Comparison of ENCODE assay signal across 8 cellular contexts in genomic region chr2:42328148-42328833, GRCh38. TPM values are rescaled to one million over a fixed set of nuclear protein-coding genes. Genes with fewer than 3 reads are reported as not detected.
A peak's percentile ranks its signal among the peaks of the same experiment; 100 is the strongest.
DNase-seq lines count a peak whose midpoint lies in the region; ATAC-seq and TF ChIP-seq lines count a peak whose summit lies in the region.

No MANE protein-coding gene starts in this region.

- no peak overlapping the region for H3K18ac ChIP-seq in H9 (ENCODE audit: insufficient read length, low read depth, low read length)

- no peak overlapping the region for H3T11ph ChIP-seq in H9 (ENCODE audit: low read length)

- H3K27ac ChIP-seq in CD8-positive, alpha-beta memory T cell (ENCODE audit: low read depth, low read length): no peak overlapping the region
- no peak overlapping the region for H3K27ac ChIP-seq in H9 (ENCODE audit: insufficient read length, low read depth, low read length)
- H3K27ac ChIP-seq in tibial artery: no peak overlapping the region

- no peak overlapping the region for H2BK120ac ChIP-seq in H9 (ENCODE audit: low read depth, low read length, poor library complexity, severe bottlenecking)

- no peaks in the 10 kb centered on the region for H3K27me3 Mint-ChIP-seq in CD8-positive, alpha-beta memory T cell
- H3K27me3 Mint-ChIP-seq in H9 (ENCODE audit: low read depth): no peaks in the 10 kb centered on the region

- no peak overlapping the region for H2BK15ac ChIP-seq in H9 (ENCODE audit: low read depth, low read length)

- H3K4me1 Mint-ChIP-seq in CD8-positive, alpha-beta memory T cell: peaks cover 6 to 20% (median 6%) of the 10 kb centered on the region in 3 donors
- no peaks in the 10 kb centered on the region for H3K4me1 Mint-ChIP-seq in H9

- no peak overlapping the region for H3K4me3 Mint-ChIP-seq in CD8-positive, alpha-beta memory T cell
- H3K4me3 Mint-ChIP-seq in H9: no peak overlapping the region

- H3K9ac ChIP-seq in H9 (ENCODE audit: extremely low read depth, insufficient read length, low read length): no peak overlapping the region

- WGBS in H9 (ENCODE audit: extremely low coverage, insufficient read length, low lambda C conversion rate): no CpG with 5 or more reads among the region's 3 CpGs

- H2BK20ac ChIP-seq in H9 (ENCODE audit: low read depth, low read length, poor library complexity, severe bottlenecking): no peak overlapping the region

- no peak overlapping the region for H3K4me3 ChIP-seq in CD8-positive, alpha-beta memory T cell (ENCODE audit: low read length)
- H3K4me3 ChIP-seq in fibroblast of villous mesenchyme (ENCODE audit: low read depth, low read length): no peak overlapping the region
- no peak overlapping the region for H3K4me3 ChIP-seq in tibial artery

- H3K36me3 Mint-ChIP-seq in CD8-positive, alpha-beta memory T cell: peaks cover 3 to 87% (median 25%) of the 10 kb centered on the region in 3 donors
- peaks cover 16 to 41% (median 34%) of the 10 kb centered on the region in 3 experiments; a peak in 6 of 7 replicates for H3K36me3 Mint-ChIP-seq in H9 (ENCODE audit: insufficient read depth in 1 of 3, low read depth in 3 of 3)

- H3K27ac Mint-ChIP-seq in CD8-positive, alpha-beta memory T cell: peak overlapping the region; percentile 7 to 84 (median 64)
- no peak overlapping the region for H3K27ac Mint-ChIP-seq in H9

- H4K8ac ChIP-seq in H9 (replicated peaks; ENCODE audit: insufficient read length, low read depth, low read length): no peak overlapping the region

- no peak overlapping the region for H4K91ac ChIP-seq in H9 (ENCODE audit: insufficient read length, low read depth, low read length)

- H3K4ac ChIP-seq in H9 (ENCODE audit: low read depth, low read length): no peak overlapping the region

- H3K4me2 ChIP-seq in H9 (ENCODE audit: insufficient read depth, insufficient read length, low read length): no peak overlapping the region

- H3K14ac ChIP-seq in H9 (ENCODE audit: insufficient read depth, low read length): no peak overlapping the region

- H3K79me1 ChIP-seq in H9 (ENCODE audit: insufficient read depth, low read depth, low read length, poor library complexity, severe bottlenecking): no peaks in the 10 kb centered on the region

- H3K9me3 ChIP-seq in CD8-positive, alpha-beta memory T cell (ENCODE audit: low read length): no peaks in the 10 kb centered on the region
- H3K9me3 ChIP-seq in H9 (ENCODE audit: control insufficient read depth, low read depth, low read length) (no peaks in the 10 kb centered on the region), tibial artery (no peaks in the 10 kb centered on the region)

- no peaks in the 10 kb centered on the region for H3K23me2 ChIP-seq in H9 (ENCODE audit: insufficient read length, low read depth, low read length, poor library complexity, severe bottlenecking)

- no peak overlapping the region for H3K56ac ChIP-seq in H9 (ENCODE audit: insufficient read length, low read depth, low read length)

- no peak overlapping the region for H3K23ac ChIP-seq in H9 (ENCODE audit: insufficient read length, low read depth, low read length)

- peaks cover 48% of the 10 kb centered on the region for H3K36me3 ChIP-seq in CD8-positive, alpha-beta memory T cell (ENCODE audit: insufficient read depth, low read length)
- peaks cover 10 to 69% (median 40%) of the 10 kb centered on the region in 3 donors for H3K36me3 ChIP-seq in tibial artery

- POLR2A ChIA-PET in CD8-positive, alpha-beta memory T cell (lab: Charles Lee): no interaction called here

- H3K9me3 Mint-ChIP-seq in CD8-positive, alpha-beta memory T cell: no peaks in the 10 kb centered on the region
- no peaks in the 10 kb centered on the region for H3K9me3 Mint-ChIP-seq in H9

- H3K4me1 ChIP-seq in CD8-positive, alpha-beta memory T cell (ENCODE audit: insufficient read depth, low read length): no peaks in the 10 kb centered on the region
- H3K4me1 ChIP-seq in H9 (ENCODE audit: insufficient read depth, low read length) (no peaks in the 10 kb centered on the region), tibial artery (peaks cover 0 to 7% (median 0%) of the 10 kb centered on the region in 4 donors)

- CTCF ChIA-PET in CD8-positive, alpha-beta memory T cell (lab: Charles Lee): interaction anchor here (0.7 to 2.2 kb wide), 13 partner anchors 10 to 241 kb away, joined by 3 to 14 read pairs (median 3); no protein-coding TSS in a partner anchor

- no peak overlapping the region for H4K5ac ChIP-seq in H9 (ENCODE audit: insufficient read length, low read depth, low read length)

- no peak overlapping the region for H2AFZ ChIP-seq in H9 (ENCODE audit: low read length)

- peak in 2 of 5 donors; percentile 16 to 18 for DNase-seq in CD8-positive, alpha-beta memory T cell
- DNase-seq in H9: no peak
- DNase-seq in fibroblast of villous mesenchyme (ENCODE audit: low read depth): peak; percentile 48
- DNase-seq in tibial artery: no peak
- no peak for DNase-seq in stimulated activated CD4-positive, alpha-beta T cell treated with anti-CD3 and anti-CD28 coated beads, Interleukin-4, amount 100 ng/mL, for 4 hours

- H4K20me1 ChIP-seq in H9 (ENCODE audit: control insufficient read depth, insufficient read depth, insufficient read length): no peaks in the 10 kb centered on the region

- no peaks in the 10 kb centered on the region for H3K79me2 ChIP-seq in H9 (ENCODE audit: insufficient read depth, low read length)

- intact Hi-C loops in tibial artery (cut with DNase I; ENCODE audit: low total_unique reads): loop anchor here (5.0 kb wide), 1 partner anchor 231 kb away; no protein-coding TSS in a partner anchor

- TF ChIP-seq CTCF in H9 (conservative IDR thresholded peaks at IDR 0.05) (peak; percentile 50), fibroblast of villous mesenchyme (IDR thresholded peaks at IDR 0.05; ENCODE audit: insufficient read depth, low read depth, low read length) (peak; percentile 50), tibial artery (IDR thresholded peaks at IDR 0.05) (peak; percentile 29 to 48)

- no peak overlapping the region for H2BK12ac ChIP-seq in H9 (ENCODE audit: insufficient read length, low read depth, low read length)

- no peaks in the 10 kb centered on the region for H3K27me3 ChIP-seq in CD8-positive, alpha-beta memory T cell (ENCODE audit: insufficient read depth, low read length, poor library complexity, severe bottlenecking)
- H3K27me3 ChIP-seq in H9 (ENCODE audit: insufficient read depth, low read length) (no peaks in the 10 kb centered on the region), tibial artery (no peaks in the 10 kb centered on the region)

- H2BK5ac ChIP-seq in H9 (ENCODE audit: insufficient read length, low read length): no peak overlapping the region

- ATAC-seq in SK-N-SH treated with all-trans-retinoic acid at 6 μM for 48 hours (peak; percentile 77), HG03432 (IDR thresholded peaks at IDR 0.05; ENCODE audit: unreplicated experiment) (no peak), GM21737 (IDR thresholded peaks at IDR 0.05; ENCODE audit: unreplicated experiment) (no peak)

- no peak overlapping the region for H2AK5ac ChIP-seq in H9 (ENCODE audit: insufficient read length, low read length)

TF ChIP-seq in SK-N-SH treated with all-trans-retinoic acid at 6 μM for 48 hours, 23 proteins besides CTCF, POLR2A, EP300 and RAD21:
- TF ChIP-seq ZNF8 (CRISPR knock-in tag; IDR thresholded peaks at IDR 0.05) (no peak), GLIS3 (CRISPR knock-in tag; IDR thresholded peaks at IDR 0.05) (no peak), TSHZ2 (CRISPR knock-in tag; IDR thresholded peaks at IDR 0.05) (no peak), ZNF70 (CRISPR knock-in tag; IDR thresholded peaks at IDR 0.05) (no peak), RARB (CRISPR knock-in tag; IDR thresholded peaks at IDR 0.05) (no peak), ZFP3 (CRISPR knock-in tag; IDR thresholded peaks at IDR 0.05) (no peak), CSRNP3 (CRISPR knock-in tag; IDR thresholded peaks at IDR 0.05) (no peak), CSDC2 (CRISPR knock-in tag; IDR thresholded peaks at IDR 0.05) (no peak), ESRRG (CRISPR knock-in tag; IDR thresholded peaks at IDR 0.05) (no peak), PPARA (CRISPR knock-in tag; IDR thresholded peaks at IDR 0.05; ENCODE audit: borderline replicate concordance) (no peak), ISL1 (CRISPR knock-in tag; IDR thresholded peaks at IDR 0.05) (no peak)

RNA-seq across cellular contexts. Expression of gene COX7A2L, which starts 32.7 kb away (rescaled TPM):
- total RNA-seq in CD8-positive, alpha-beta memory T cell: 100 to 1,000 TPM in 1 of 2 experiments, 10 to 100 TPM in 1; 99.8 to 100 TPM
- polyA plus RNA-seq in CD8-positive, alpha-beta memory T cell: 172 TPM
- total RNA-seq in H9 (2021): 102 and 103 TPM in 2 replicates
- 174 and 189 TPM in 2 replicates for total RNA-seq in fibroblast of villous mesenchyme

Comparison
In these comparisons a context has a peak if more than half of its experiments do, and no peak if none do; other contexts are left out.
1. H3K27ac Mint-ChIP-seq: peak in CD8-positive, alpha-beta memory T cell (8 of 8); none in H9 (0 of 3).
2. Peak in every context shown above with its lines, with median percentiles within 50 percentile points of each other: CTCF ChIP-seq.